Comparison of ENCODE assay signal across 9 cellular contexts in the genomic region with DNA sequence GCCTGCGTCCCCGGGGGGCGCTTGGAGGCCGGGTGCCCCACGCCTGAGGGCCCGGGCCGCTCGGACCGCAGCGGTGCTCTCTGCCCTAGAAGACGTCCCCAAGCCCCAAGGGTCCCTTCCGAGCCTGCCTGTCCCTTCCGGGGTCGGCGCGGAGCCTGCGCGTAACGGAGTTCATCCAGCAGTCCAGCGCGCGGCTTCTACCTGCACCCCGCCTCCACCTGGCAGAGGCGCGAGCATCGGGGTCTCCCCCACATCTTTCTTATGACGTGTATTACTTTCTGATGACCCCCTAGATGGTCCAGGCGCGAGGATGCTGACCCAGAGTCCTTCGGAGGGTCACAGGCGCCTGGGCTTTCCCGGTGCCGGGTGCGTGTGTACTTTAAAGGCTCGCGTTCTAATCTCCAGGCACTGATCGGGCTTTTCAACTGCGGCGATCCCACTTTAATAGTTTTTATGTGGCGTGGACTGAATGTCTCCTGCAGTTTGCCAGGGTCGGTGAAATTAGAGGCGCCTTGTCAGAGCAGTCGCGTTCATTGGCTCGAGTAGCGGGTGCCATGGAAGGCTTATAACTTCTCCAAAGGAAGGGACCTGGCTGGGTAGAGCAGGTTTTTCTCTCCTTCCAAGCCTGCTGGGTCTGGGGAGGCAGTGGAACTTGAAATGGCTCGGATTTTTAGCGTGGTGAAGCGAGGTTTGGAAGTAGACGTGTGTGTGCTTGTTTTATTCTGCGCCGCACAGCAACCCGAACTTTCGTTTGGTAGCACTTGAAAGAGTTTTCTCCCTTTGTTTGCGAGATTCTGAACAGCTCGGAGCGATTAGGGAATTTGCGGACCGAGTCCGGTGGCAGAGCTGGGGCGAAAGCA. TPM values are rescaled to one million over a fixed set of nuclear protein-coding genes. Genes with fewer than 3 reads are reported as not detected.
DNase-seq lines count a peak whose midpoint lies in the region; ATAC-seq and TF ChIP-seq lines count a peak whose summit lies in the region.
"Had no signal": no experiment of that assay in that cellular context is flagged by ENCODE, and none has a peak within 500 bp of the region (broad histone marks: within the 10 kb centered on the region; RNA-seq: fewer than 3 reads in every experiment).

No MANE protein-coding gene starts in this region.

- peaks cover 33 to 58% of the 10 kb centered on the region in 2 experiments for H3K27me3 ChIP-seq in mesenchymal stem cell (ENCODE audit: control insufficient read depth in 1 of 2, insufficient read depth in 1 of 2, low read length in 2 of 2)
- H3K27me3 ChIP-seq in vagina = peaks cover 6% of the 10 kb centered on the region

- DNase-seq in Right ventricle myocardium inferior (ENCODE audit: missing footprints) = peak; percentile 27
- no peak for DNase-seq in cardiac septum (ENCODE audit: low spot score)
- DNase-seq in coronary artery (ENCODE audit: low spot score) = no peak
- peak; percentile 60 for DNase-seq in mesenchymal stem cell
- DNase-seq in vagina (ENCODE audit: extremely low spot score in 2 of 2) = no peak
- no peak for DNase-seq in middle frontal gyrus (ENCODE audit: extremely low spot score, low spot score)
- DNase-seq in OCI-LY7 (ENCODE audit: low spot score) = no peak

- ATAC-seq in Right ventricle myocardium inferior (peak; percentile 30), HG03469 (IDR thresholded peaks at IDR 0.05; ENCODE audit: unreplicated experiment) (no peak)

- no peak overlapping the region for H3K14ac ChIP-seq in mesenchymal stem cell (ENCODE audit: low read length in 2 of 2)

- H4K91ac ChIP-seq in mesenchymal stem cell (ENCODE audit: low read length) = no peak overlapping the region

- no peak overlapping the region for H2AK5ac ChIP-seq in mesenchymal stem cell (ENCODE audit: low read length, severe bottlenecking)

- H3K9ac ChIP-seq in mesenchymal stem cell (ENCODE audit: low read length) = peak overlapping the region; percentile 63

- H3K9me2 ChIP-seq in OCI-LY7 (ENCODE audit: insufficient read depth, low read length) = no peaks in the 10 kb centered on the region

- no peak overlapping the region for H3K23ac ChIP-seq in mesenchymal stem cell (ENCODE audit: low read length in 2 of 2)

- H2AFZ ChIP-seq in mesenchymal stem cell (ENCODE audit: low read depth, low read length) = no peak overlapping the region
- H2AFZ ChIP-seq in OCI-LY7 (ENCODE audit: low read length) = no peak overlapping the region

- no peaks in the 10 kb centered on the region for H3K79me2 ChIP-seq in OCI-LY7 (ENCODE audit: insufficient read depth, low read depth, low read length)

- H3K9me3 ChIP-seq in mesenchymal stem cell (ENCODE audit: control insufficient read depth, low read length) (no peaks in the 10 kb centered on the region), vagina (no peaks in the 10 kb centered on the region), OCI-LY7 (ENCODE audit: low read length) (no peaks in the 10 kb centered on the region)

- 2% methylated on average over 55 of the region's 61 CpGs for WGBS in mesenchymal stem cell

- no peak overlapping the region for H3K18ac ChIP-seq in mesenchymal stem cell (ENCODE audit: low read depth in 1 of 2, low read length in 2 of 2)

- H3K79me1 ChIP-seq in mesenchymal stem cell (replicated peaks; ENCODE audit: low read length, poor library complexity, severe bottlenecking) = no peaks in the 10 kb centered on the region

- H4K8ac ChIP-seq in mesenchymal stem cell (ENCODE audit: low read length) = no peak overlapping the region

- H2BK12ac ChIP-seq in mesenchymal stem cell (ENCODE audit: low read length in 2 of 2) = no peak overlapping the region

- CTCF ChIA-PET in OCI-LY7 (lab: Charles Lee; ENCODE audit: unreplicated experiment) = no interaction called here

- no peak overlapping the region for H2BK15ac ChIP-seq in mesenchymal stem cell (ENCODE audit: low read depth, poor library complexity, severe bottlenecking)

- no peak for TF ChIP-seq CTCF in coronary artery (IDR thresholded peaks at IDR 0.05)
- TF ChIP-seq CTCF in vagina (IDR thresholded peaks at IDR 0.05) = no peak
- no peak for TF ChIP-seq CTCF in OCI-LY7 (conservative IDR thresholded peaks at IDR 0.05; ENCODE audit: low read length)

- intact Hi-C loops in Right ventricle myocardium inferior (cut with DNase I) (loop anchor here (2.0 to 10.0 kb wide), 6 partner anchors 55 to 310 kb away; no protein-coding TSS in a partner anchor), cardiac septum (cut with DNase I) (loop anchor here (5.0 to 10.0 kb wide), 6 partner anchors 55 to 277 kb away; no protein-coding TSS in a partner anchor), vagina (cut with DNase I) (no loop called here), OCI-LY7 (cut with micrococcal nuclease; ENCODE audit: unreplicated experiment) (no loop called here)

- H3K4ac ChIP-seq in mesenchymal stem cell (ENCODE audit: low read depth in 1 of 2, low read length in 2 of 2) = no peak overlapping the region

- H3K4me3 ChIP-seq in coronary artery (peak overlapping the region; percentile 74), mesenchymal stem cell (ENCODE audit: insufficient read depth in 1 of 2, low read depth in 1 of 2, low read length in 2 of 2) (peak overlapping the region; percentile 57 to 77), vagina (peak overlapping the region; percentile 36 to 44), OCI-LY7 (ENCODE audit: low read depth, low read length, poor library complexity, severe bottlenecking) (no peak overlapping the region)

- H3K4me1 ChIP-seq in mesenchymal stem cell (ENCODE audit: control insufficient read depth, insufficient read depth, low read depth, low read length) = peaks cover 26% of the 10 kb centered on the region
- H3K4me1 ChIP-seq in vagina = peaks cover 17% of the 10 kb centered on the region
- H3K4me1 ChIP-seq in OCI-LY7 (ENCODE audit: insufficient read depth, low read length, poor library complexity, severe bottlenecking) = no peaks in the 10 kb centered on the region

- BruUV-seq in OCI-LY7 (replicated peaks; lab: Mats Ljungman, UMichigan) = no TSS peak

- POLR2A ChIA-PET in OCI-LY7 (lab: Charles Lee) = no interaction called here

- H4K20me1 ChIP-seq in OCI-LY7 (ENCODE audit: insufficient read depth, low read length) = no peaks in the 10 kb centered on the region

- peak overlapping the region; percentile 100 for H3K4me2 ChIP-seq in mesenchymal stem cell (ENCODE audit: low read length, poor library complexity, severe bottlenecking)
- H3K4me2 ChIP-seq in OCI-LY7 (ENCODE audit: low read length) = no peak overlapping the region

- H3K36me3 ChIP-seq in mesenchymal stem cell (ENCODE audit: control insufficient read depth in 1 of 2, insufficient read depth in 2 of 2, low read depth in 1 of 2, low read length in 2 of 2) (no peaks in the 10 kb centered on the region), vagina (no peaks in the 10 kb centered on the region), OCI-LY7 (ENCODE audit: insufficient read depth, low read length) (no peaks in the 10 kb centered on the region)

- no peak overlapping the region for H2BK120ac ChIP-seq in mesenchymal stem cell (ENCODE audit: low read depth, low read length)

- H2BK5ac ChIP-seq in mesenchymal stem cell (ENCODE audit: low read depth, low read length, poor library complexity, severe bottlenecking) = no peak overlapping the region

- H3K27ac ChIP-seq in coronary artery (peak overlapping the region in 1 of 2 donors; percentile 32), mesenchymal stem cell (ENCODE audit: low read length, poor library complexity, severe bottlenecking) (no peak overlapping the region), vagina (peak overlapping the region; percentile 64), OCI-LY7 (ENCODE audit: low read depth, low read length, poor library complexity, severe bottlenecking) (no peak overlapping the region)

- no peak for TF ChIP-seq POLR2A in vagina (IDR thresholded peaks at IDR 0.05)

RNA-seq across cellular contexts. Expression of a gene that starts 1.0 kb away (rescaled TPM):
- total RNA-seq in Right ventricle myocardium inferior = 19.5 TPM
- 24.2 TPM for total RNA-seq in cardiac septum
- polyA plus RNA-seq in mesenchymal stem cell (2013, experiment 1 of 2) = 1.7 TPM
- polyA plus RNA-seq in mesenchymal stem cell (2013, experiment 2 of 2) = 1.8 TPM
- 18.7 TPM for total RNA-seq in vagina
- not detected in 2 replicates for total RNA-seq in OCI-LY7 (2014; rRNA removed; shearing (Covaris generic))
- total RNA-seq in OCI-LY7 (2022) = not detected in 2 replicates
- total RNA-seq: T-helper 2 cell treated with Interferon-gamma antibody and Interleukin-4, amounts not matched to agents 100 ng/mL and 5 ng/mL, for 36 hours had no signal

Comparison
In these comparisons a context has a peak if more than half of its experiments do, and no peak if none do; other contexts are left out.
1. DNase-seq: peak in Right ventricle myocardium inferior (single experiment) and mesenchymal stem cell (single experiment); none in cardiac septum (single experiment), coronary artery (single experiment), vagina (0 of 2), middle frontal gyrus (single experiment) and OCI-LY7 (single experiment).
2. RNA of a gene that starts 1.0 kb away (total RNA-seq): 24.2 TPM in cardiac septum (single experiment), 19.5 TPM in Right ventricle myocardium inferior (single experiment) and 18.7 TPM in vagina (single experiment); not detected in OCI-LY7; every median in the first group is over 10 times any median in the second.
3. intact Hi-C loops: an anchor here in Right ventricle myocardium inferior (2.0 to 10.0 kb wide) and cardiac septum (5.0 to 10.0 kb wide); none called in vagina and OCI-LY7.